Comparison of ENCODE assay signal across 8 cellular contexts in genomic region chr1:1399870-1400575, GRCh38. TPM values are rescaled to one million over a fixed set of nuclear protein-coding genes. Genes with fewer than 3 reads are reported as not detected.
A peak's percentile ranks its signal among the peaks of the same experiment; 100 is the strongest.
DNase-seq lines count a peak whose midpoint lies in the region; ATAC-seq and TF ChIP-seq lines count a peak whose summit lies in the region.

No MANE protein-coding gene starts in this region.

- H3K9me3 ChIP-seq in heart left ventricle (no peaks in the 10 kb centered on the region), skeletal muscle satellite cell (replicated peaks; ENCODE audit: low read length) (no peaks in the 10 kb centered on the region)

- WGBS in heart left ventricle, 4 donors, result 5 to 16% (median 6%) methylated on average over 17 to 34 of the region's 34 CpGs

- intact Hi-C loops in activated CD4-positive, alpha-beta memory T cell treated with anti-CD3 and anti-CD28 coated beads for 36 hours (cut with micrococcal nuclease), result loop anchor here (1.0 to 10.0 kb wide), 3 partner anchors 7 to 105 kb away; partner anchors contain the start of genes AURKAIP1 and MRPL20
- intact Hi-C loops in heart left ventricle (cut with DNase I), result loop anchor here in 4 of 10 donors (1.0 to 10.0 kb wide), 2 partner anchors 25 to 105 kb away; partner anchors contain the start of gene AURKAIP1 (in 1 of the 4)

- CTCF ChIA-PET in activated CD4-positive, alpha-beta memory T cell treated with anti-CD3 and anti-CD28 coated beads for 36 hours (lab: Charles Lee), result interaction anchor here (0.8 to 4.2 kb wide), 8 partner anchors 8 to 278 kb away, joined by 3 to 21 read pairs (median 9); partner anchors contain the start of gene AURKAIP1

- H3K27me3 Mint-ChIP-seq in activated CD4-positive, alpha-beta memory T cell treated with anti-CD3 and anti-CD28 coated beads for 36 hours, result no peaks in the 10 kb centered on the region

- H3K36me3 ChIP-seq in heart left ventricle (peaks cover 0 to 80% (median 74%) of the 10 kb centered on the region in 9 donors), skeletal muscle satellite cell (ENCODE audit: insufficient read depth, low read length) (peaks cover 57% of the 10 kb centered on the region)

- H3K4me1 ChIP-seq in heart left ventricle (peaks cover 5 to 56% (median 36%) of the 10 kb centered on the region in 12 donors), skeletal muscle satellite cell (ENCODE audit: control insufficient read depth, insufficient read depth, low read length) (peaks cover 36% of the 10 kb centered on the region)

- TF ChIP-seq POLR2A in heart left ventricle (IDR thresholded peaks at IDR 0.05), result no peak

- H3K9ac ChIP-seq in skeletal muscle satellite cell (ENCODE audit: low read depth, low read length), result peak overlapping the region; percentile 94

- H3K9me3 Mint-ChIP-seq in activated CD4-positive, alpha-beta memory T cell treated with anti-CD3 and anti-CD28 coated beads for 36 hours, result no peaks in the 10 kb centered on the region

- peak overlapping the region; percentile 89 for H3K4me3 Mint-ChIP-seq in activated CD4-positive, alpha-beta memory T cell treated with anti-CD3 and anti-CD28 coated beads for 36 hours

- H3K4me2 ChIP-seq in skeletal muscle satellite cell (ENCODE audit: low read length), result peak overlapping the region; percentile 99

- POLR2A ChIA-PET in activated CD4-positive, alpha-beta memory T cell treated with anti-CD3 and anti-CD28 coated beads for 36 hours (lab: Charles Lee), result interaction anchor here (0.6 to 2.6 kb wide), 3 partner anchors 8 to 25 kb away, joined by 3 to 17 read pairs (median 16); partner anchors contain the start of genes AURKAIP1 and MRPL20

- peak overlapping the region in 11 of 12 donors; percentile 78 to 97 (median 93) for H3K27ac ChIP-seq in heart left ventricle

- TF ChIP-seq CTCF in HFF-Myc (IDR thresholded peaks at IDR 0.05; ENCODE audit: low read depth, low read length, missing control alignments) (no peak), heart left ventricle (IDR thresholded peaks at IDR 0.05) (no peak)

- H3K36me3 Mint-ChIP-seq in activated CD4-positive, alpha-beta memory T cell treated with anti-CD3 and anti-CD28 coated beads for 36 hours, result peaks cover 65% of the 10 kb centered on the region

- H3K4me3 ChIP-seq in HFF-Myc (replicated peaks; ENCODE audit: low read depth, low read length) (peak overlapping the region; percentile 98), heart left ventricle (peak overlapping the region; percentile 76 to 100 (median 98)), skeletal muscle satellite cell (ENCODE audit: low read length) (peak overlapping the region; percentile 87)

- H3K27me3 ChIP-seq in heart left ventricle, result no peaks in the 10 kb centered on the region
- H3K27me3 ChIP-seq in skeletal muscle satellite cell (ENCODE audit: control insufficient read depth, insufficient read depth, low read length), result no peaks in the 10 kb centered on the region

- H3K27ac Mint-ChIP-seq in activated CD4-positive, alpha-beta memory T cell treated with anti-CD3 and anti-CD28 coated beads for 36 hours, result peak overlapping the region; percentile 83

- DNase-seq in D341Med (ENCODE audit: low spot score), result peak; percentile 31
- no peak for DNase-seq in HFF-Myc (ENCODE audit: extremely low read depth, low read depth)
- peak; percentile 39 for DNase-seq in activated CD4-positive, alpha-beta memory T cell treated with anti-CD3 and anti-CD28 coated beads for 36 hours
- DNase-seq in heart left ventricle, result no peak
- DNase-seq in NCI-H2107 (lab: John Stamatoyannopoulos, UW), result no peak
- DNase-seq in MV-4-11 (lab: John Stamatoyannopoulos, UW), result no peak
- no peak for DNase-seq in iPS-NIHi11 (ENCODE audit: low spot score)

- ATAC-seq in heart left ventricle, result peak in 2 of 4 donors; percentile 0 to 1

- H3K4me1 Mint-ChIP-seq in activated CD4-positive, alpha-beta memory T cell treated with anti-CD3 and anti-CD28 coated beads for 36 hours (ENCODE audit: low read depth), result peaks cover 56% of the 10 kb centered on the region

RNA-seq across cellular contexts. Expression of gene CCNL2, which starts 0.9 kb away (rescaled TPM):
- total RNA-seq in activated CD4-positive, alpha-beta memory T cell treated with anti-CD3 and anti-CD28 coated beads for 36 hours, result 100 to 1,000 TPM in 1 of 2 experiments, 10 to 100 TPM in 1; 96.0 to 108 TPM
- total RNA-seq in heart left ventricle, result 10 to 100 TPM; 35.4 to 66.5 (median 50.7) TPM
- 10 to 100 TPM; 42.3 to 87.8 TPM for polyA plus RNA-seq in heart left ventricle
- total RNA-seq in skeletal muscle satellite cell (2012; rRNA removed), result 88.7 and 93.3 TPM in 2 replicates

RNA-seq across cellular contexts. Expression of gene MRPL20, which starts 7.1 kb away (rescaled TPM):
- total RNA-seq in activated CD4-positive, alpha-beta memory T cell treated with anti-CD3 and anti-CD28 coated beads for 36 hours, result 100 to 1,000 TPM; 122 to 123 TPM
- total RNA-seq in heart left ventricle, result 100 to 1,000 TPM; 112 to 208 (median 128) TPM
- polyA plus RNA-seq in heart left ventricle, result 100 to 1,000 TPM; 147 to 238 TPM
- 122 and 141 TPM in 2 replicates for total RNA-seq in skeletal muscle satellite cell (2012; rRNA removed)

RNA-seq across cellular contexts. Expression of gene ANKRD65, which starts 21.1 kb away (rescaled TPM):
- total RNA-seq in activated CD4-positive, alpha-beta memory T cell treated with anti-CD3 and anti-CD28 coated beads for 36 hours, result not detected
- total RNA-seq in heart left ventricle, result 1 to 10 TPM in 8 of 9 donors, under 1 TPM in 1; 0.58 to 4.0 (median 1.3) TPM
- polyA plus RNA-seq in heart left ventricle, result 1 to 10 TPM in 1 of 2 donors, under 1 TPM in 1; 0.86 to 1.5 TPM
- under 0.01 TPM in 2 replicates for total RNA-seq in skeletal muscle satellite cell (2012; rRNA removed)

RNA-seq across cellular contexts. Expression of gene AURKAIP1, which starts 25.0 kb away (rescaled TPM):
- total RNA-seq in activated CD4-positive, alpha-beta memory T cell treated with anti-CD3 and anti-CD28 coated beads for 36 hours, result 100 to 1,000 TPM; 124 to 131 TPM
- total RNA-seq in heart left ventricle, result 100 to 1,000 TPM; 157 to 273 (median 188) TPM
- 100 to 1,000 TPM; 268 to 465 TPM for polyA plus RNA-seq in heart left ventricle
- 172 and 180 TPM in 2 replicates for total RNA-seq in skeletal muscle satellite cell (2012; rRNA removed)

RNA-seq across cellular contexts. Expression of gene VWA1, which starts 35.5 kb away (rescaled TPM):
- total RNA-seq in activated CD4-positive, alpha-beta memory T cell treated with anti-CD3 and anti-CD28 coated beads for 36 hours, result under 1 TPM; 0.69 to 0.92 TPM
- 10 to 100 TPM; 11.0 to 49.5 (median 18.8) TPM for total RNA-seq in heart left ventricle
- polyA plus RNA-seq in heart left ventricle, result 10 to 100 TPM in 1 of 2 donors, 1 to 10 TPM in 1; 7.0 to 13.2 TPM
- total RNA-seq in skeletal muscle satellite cell (2012; rRNA removed), result 1.5 and 2.4 TPM in 2 replicates

Comparison
In these comparisons a context has a peak if more than half of its experiments do, and no peak if none do; other contexts are left out.
1. DNase-seq: peak in D341Med (single experiment) and activated CD4-positive, alpha-beta memory T cell treated with anti-CD3 and anti-CD28 coated beads for 36 hours (single experiment); none in HFF-Myc (single experiment), heart left ventricle (0 of 5), NCI-H2107 (single experiment), MV-4-11 (single experiment) and iPS-NIHi11 (single experiment).
2. Peak in every context shown above with its lines, with median percentiles within 50 percentile points of each other: H3K4me3 ChIP-seq.